8 cellular contexts compared by ENCODE assay signal in genomic region chr5:131382407-131383395, GRCh38.
A peak's percentile ranks its signal among the peaks of the same experiment; 100 is the strongest.
DNase-seq lines count a peak whose midpoint lies in the region; ATAC-seq lines count a peak whose summit lies in the region.

No MANE protein-coding gene starts in this region.

- ATAC-seq in GM18502 (IDR thresholded peaks at IDR 0.05; ENCODE audit: poor library complexity, unreplicated experiment) (peak; percentile 67), HG02798 (IDR thresholded peaks at IDR 0.05; ENCODE audit: poor library complexity, unreplicated experiment) (peak; percentile 63), naive B cell (ENCODE audit: low read depth in 2 of 2) (peak; percentile 67 to 69)

- peaks cover 25 to 61% (median 30%) of the 10 kb centered on the region in 11 experiments for H3K36me3 ChIP-seq in BLaER1 treated with 17β-estradiol and CSF1 and Interleukin-3, amounts not matched to agents 10 nM and 100 nM

- H3K4me2 ChIP-seq in BLaER1 treated with 17β-estradiol and CSF1 and Interleukin-3, amounts not matched to agents 10 nM and 100 nM: peak overlapping the region in 9 of 11 experiments; percentile 3 to 89 (median 22); a peak in 10 of 22 replicates

- peak overlapping the region; percentile 96 to 100 (median 98) for H3K27ac Mint-ChIP-seq in naive B cell

- H3K9me3 Mint-ChIP-seq in naive B cell: peaks cover 0 to 5% (median 0%) of the 10 kb centered on the region in 7 donors

- no peaks in the 10 kb centered on the region for H3K27me3 Mint-ChIP-seq in naive B cell

- H3K4me3 ChIP-seq in BLaER1 treated with 17β-estradiol and CSF1 and Interleukin-3, amounts not matched to agents 10 nM and 100 nM: no peak overlapping the region

- peak overlapping the region in 7 of 8 donors; percentile 35 to 79 (median 71) for H3K4me3 Mint-ChIP-seq in naive B cell

- H3K4me1 Mint-ChIP-seq in naive B cell: peaks cover 35 to 56% (median 48%) of the 10 kb centered on the region in 3 donors

- no peak overlapping the region for H3K9ac ChIP-seq in BLaER1 treated with 17β-estradiol and CSF1 and Interleukin-3, amounts not matched to agents 10 nM and 100 nM

- DNase-seq in NCI-H1436 (lab: John Stamatoyannopoulos, UW) (peak; percentile 66), T-helper 1 cell (peak; percentile 12 to 93 (median 49)), naive B cell (peak; percentile 76), ureter (ENCODE audit: low spot score) (no peak)
- DNase-seq in effector CD4-positive, alpha-beta T cell: peak; percentile 31

- no peaks in the 10 kb centered on the region for H3K27me3 ChIP-seq in BLaER1 treated with 17β-estradiol and CSF1 and Interleukin-3, amounts not matched to agents 10 nM and 100 nM

- peaks cover 50 to 67% (median 54%) of the 10 kb centered on the region in 10 experiments for H3K4me1 ChIP-seq in BLaER1 treated with 17β-estradiol and CSF1 and Interleukin-3, amounts not matched to agents 10 nM and 100 nM

- H3K9me3 ChIP-seq in BLaER1 treated with 17β-estradiol and CSF1 and Interleukin-3, amounts not matched to agents 10 nM and 100 nM (replicated peaks in 1 of 11): no peaks in the 10 kb centered on the region

- H3K36me3 Mint-ChIP-seq in naive B cell: peaks cover 10 to 16% of the 10 kb centered on the region in 2 donors

- peak overlapping the region in 5 of 11 experiments; percentile 7 to 97 (median 95); a peak in 5 of 22 replicates for H3K27ac ChIP-seq in BLaER1 treated with 17β-estradiol and CSF1 and Interleukin-3, amounts not matched to agents 10 nM and 100 nM

- peaks cover 0 to 44% (median 17%) of the 10 kb centered on the region in 11 experiments; a peak in 13 of 22 replicates for H4K20me1 ChIP-seq in BLaER1 treated with 17β-estradiol and CSF1 and Interleukin-3, amounts not matched to agents 10 nM and 100 nM
